In the genomic region with DNA sequence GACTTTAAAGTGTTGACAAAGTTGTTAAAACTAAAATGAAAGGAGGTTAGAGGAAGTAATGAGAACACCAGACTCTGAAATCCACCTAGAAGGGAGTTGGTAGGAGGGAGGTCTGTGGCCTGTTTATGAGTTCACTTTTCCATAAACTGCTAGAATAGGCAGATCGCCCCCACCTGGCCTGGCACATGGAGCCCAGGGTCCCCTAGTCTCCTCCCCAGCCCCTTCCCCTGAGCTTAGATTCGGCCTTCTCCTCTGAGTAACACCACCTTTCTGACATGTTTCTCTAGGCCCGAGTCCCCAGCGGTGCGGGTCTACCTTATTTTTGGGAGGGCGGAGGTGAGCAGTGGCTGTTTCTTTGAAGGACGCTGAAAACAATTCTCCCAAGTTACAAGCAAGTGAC, we compare ENCODE assay signal across 1 cellular context.
TF ChIP-seq lines count a peak whose summit lies in the region.

No MANE protein-coding gene starts in this region.

TF ChIP-seq in GM23338, 12 proteins besides CTCF, POLR2A, EP300 and RAD21 (continued from another document):
- TF ChIP-seq ZNF114 (CRISPR knock-in tag; IDR thresholded peaks at IDR 0.05) = no peak
- TF ChIP-seq, protein P1, sequence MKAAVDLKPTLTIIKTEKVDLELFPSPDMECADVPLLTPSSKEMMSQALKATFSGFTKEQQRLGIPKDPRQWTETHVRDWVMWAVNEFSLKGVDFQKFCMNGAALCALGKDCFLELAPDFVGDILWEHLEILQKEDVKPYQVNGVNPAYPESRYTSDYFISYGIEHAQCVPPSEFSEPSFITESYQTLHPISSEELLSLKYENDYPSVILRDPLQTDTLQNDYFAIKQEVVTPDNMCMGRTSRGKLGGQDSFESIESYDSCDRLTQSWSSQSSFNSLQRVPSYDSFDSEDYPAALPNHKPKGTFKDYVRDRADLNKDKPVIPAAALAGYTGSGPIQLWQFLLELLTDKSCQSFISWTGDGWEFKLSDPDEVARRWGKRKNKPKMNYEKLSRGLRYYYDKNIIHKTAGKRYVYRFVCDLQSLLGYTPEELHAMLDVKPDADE (IDR thresholded peaks at IDR 0.05) = no peak
- no peak for TF ChIP-seq STAT1 (IDR thresholded peaks at IDR 0.05; ENCODE audit: unreplicated experiment)
- no peak for TF ChIP-seq EZH2 (IDR thresholded peaks at IDR 0.05; ENCODE audit: low read depth, unreplicated experiment)
- TF ChIP-seq, protein P2, sequence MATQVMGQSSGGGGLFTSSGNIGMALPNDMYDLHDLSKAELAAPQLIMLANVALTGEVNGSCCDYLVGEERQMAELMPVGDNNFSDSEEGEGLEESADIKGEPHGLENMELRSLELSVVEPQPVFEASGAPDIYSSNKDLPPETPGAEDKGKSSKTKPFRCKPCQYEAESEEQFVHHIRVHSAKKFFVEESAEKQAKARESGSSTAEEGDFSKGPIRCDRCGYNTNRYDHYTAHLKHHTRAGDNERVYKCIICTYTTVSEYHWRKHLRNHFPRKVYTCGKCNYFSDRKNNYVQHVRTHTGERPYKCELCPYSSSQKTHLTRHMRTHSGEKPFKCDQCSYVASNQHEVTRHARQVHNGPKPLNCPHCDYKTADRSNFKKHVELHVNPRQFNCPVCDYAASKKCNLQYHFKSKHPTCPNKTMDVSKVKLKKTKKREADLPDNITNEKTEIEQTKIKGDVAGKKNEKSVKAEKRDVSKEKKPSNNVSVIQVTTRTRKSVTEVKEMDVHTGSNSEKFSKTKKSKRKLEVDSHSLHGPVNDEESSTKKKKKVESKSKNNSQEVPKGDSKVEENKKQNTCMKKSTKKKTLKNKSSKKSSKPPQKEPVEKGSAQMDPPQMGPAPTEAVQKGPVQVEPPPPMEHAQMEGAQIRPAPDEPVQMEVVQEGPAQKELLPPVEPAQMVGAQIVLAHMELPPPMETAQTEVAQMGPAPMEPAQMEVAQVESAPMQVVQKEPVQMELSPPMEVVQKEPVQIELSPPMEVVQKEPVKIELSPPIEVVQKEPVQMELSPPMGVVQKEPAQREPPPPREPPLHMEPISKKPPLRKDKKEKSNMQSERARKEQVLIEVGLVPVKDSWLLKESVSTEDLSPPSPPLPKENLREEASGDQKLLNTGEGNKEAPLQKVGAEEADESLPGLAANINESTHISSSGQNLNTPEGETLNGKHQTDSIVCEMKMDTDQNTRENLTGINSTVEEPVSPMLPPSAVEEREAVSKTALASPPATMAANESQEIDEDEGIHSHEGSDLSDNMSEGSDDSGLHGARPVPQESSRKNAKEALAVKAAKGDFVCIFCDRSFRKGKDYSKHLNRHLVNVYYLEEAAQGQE (IDR thresholded peaks at IDR 0.05; ENCODE audit: unreplicated experiment) = no peak
TF ChIP-seq in GM23338: peak in this region for 0.
